6 cellular contexts compared by ENCODE assay signal in the genomic region with DNA sequence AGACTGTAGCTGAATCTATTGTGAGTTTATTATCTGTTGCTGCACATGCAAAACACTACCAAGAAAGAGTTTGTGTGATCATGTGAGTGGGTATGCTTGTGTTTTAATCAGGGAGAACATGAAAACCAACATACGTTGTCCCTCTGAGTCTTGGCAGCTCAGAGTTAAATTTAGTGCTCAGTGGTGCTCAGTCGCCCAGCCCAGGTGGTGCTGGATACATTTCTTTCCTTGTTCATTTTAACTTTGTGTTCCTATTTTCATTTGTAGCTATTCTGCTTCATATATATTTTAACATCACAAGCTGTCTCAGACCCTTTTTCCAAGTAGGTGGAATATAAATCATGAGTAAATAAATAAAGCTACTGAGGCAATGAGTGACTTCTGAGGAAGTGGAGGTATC.
"Had no signal": no experiment of that assay in that cellular context is flagged by ENCODE, and none has a peak within 500 bp of the region (broad histone marks: within the 10 kb centered on the region; RNA-seq: fewer than 3 reads in every experiment).

No MANE protein-coding gene starts in this region.

- ATAC-seq: GM23338, K562 had no signal

- H3K4me3 Mint-ChIP-seq: GM23338 had no signal

- H3K27ac Mint-ChIP-seq: GM23338 had no signal

- DNase-seq: H7, HCEC 1CT, IMR-90, KG1 had no signal

- H3K4me2 ChIP-seq: GM23338 had no signal

- H2AFZ ChIP-seq: GM23338 had no signal

- H3K9me3 Mint-ChIP-seq: GM23338 had no signal

- H3K4me3 ChIP-seq: GM23338, K562 had no signal
